ENCODE assay signal across 8 cellular contexts in the genomic region with DNA sequence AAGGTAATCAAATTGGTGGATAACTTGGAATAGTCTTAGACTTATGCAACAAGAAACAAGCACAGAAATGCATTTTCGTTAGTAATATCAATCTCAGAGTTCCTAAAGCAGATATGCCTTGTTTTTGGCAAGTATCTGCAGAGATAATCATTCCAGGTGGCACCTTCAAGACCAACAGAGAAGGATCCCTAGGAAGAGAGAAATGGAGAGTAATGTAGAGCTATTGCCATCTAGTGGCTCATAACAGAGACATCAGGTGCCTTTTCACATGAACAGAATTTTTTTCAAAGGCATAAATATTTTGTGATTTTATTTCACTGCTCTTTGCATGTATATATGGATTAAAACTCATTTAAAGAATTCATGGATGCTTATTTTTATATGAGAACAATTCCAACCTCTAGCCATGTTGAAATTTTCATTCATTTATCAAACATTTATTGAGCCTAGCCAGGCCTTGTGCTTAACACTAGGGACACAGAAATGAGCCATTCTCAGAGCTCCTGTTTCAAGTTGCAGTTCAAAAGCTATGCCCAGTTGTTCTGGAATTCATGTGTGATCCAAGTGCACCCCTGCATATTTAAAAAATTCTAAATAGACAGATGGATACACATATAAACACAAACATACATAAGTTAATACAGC.
DNase-seq lines count a peak whose midpoint lies in the region; ATAC-seq and TF ChIP-seq lines count a peak whose summit lies in the region.

No MANE protein-coding gene starts in this region.

- H3K27me3 ChIP-seq in BE2C (no peaks in the 10 kb centered on the region), colonic mucosa (no peaks in the 10 kb centered on the region)

- no peak for DNase-seq in BE2C
- peak; percentile 57 to 83 for DNase-seq in NCI-H524 (lab: John Stamatoyannopoulos, UW)
- DNase-seq in colonic mucosa, result no peak
- DNase-seq in activated naive CD4-positive, alpha-beta T cell (lab: John Stamatoyannopoulos, UW), result no peak
- no peak for DNase-seq in central memory CD4-positive, alpha-beta T cell

- ATAC-seq in GM19023 (IDR thresholded peaks at IDR 0.05; ENCODE audit: unreplicated experiment) (peak; percentile 60), HG03520 (IDR thresholded peaks at IDR 0.05; ENCODE audit: unreplicated experiment) (peak; percentile 81)

- H3K27ac Mint-ChIP-seq in nephron, result no peak overlapping the region

- H3K36me3 ChIP-seq in BE2C (no peaks in the 10 kb centered on the region), colonic mucosa (no peaks in the 10 kb centered on the region)

- H3K9me3 ChIP-seq in BE2C (no peaks in the 10 kb centered on the region; the same call in 1 of the 2 replicates), colonic mucosa (no peaks in the 10 kb centered on the region)

- H3K9ac ChIP-seq in colonic mucosa (ENCODE audit: low read depth in 2 of 2, low read length in 2 of 2), result no peak overlapping the region

- intact Hi-C loops in colonic mucosa (cut with DNase I), result loop anchor here (2.0 kb wide), 1 partner anchor 210 kb away; no protein-coding TSS in a partner anchor

- no peak overlapping the region for H3K4me3 Mint-ChIP-seq in nephron

- H3K4me3 ChIP-seq in BE2C (ENCODE audit: low read depth, low read length) (no peak overlapping the region), colonic mucosa (no peak overlapping the region)

- no peaks in the 10 kb centered on the region for H3K4me1 ChIP-seq in BE2C
- no peaks in the 10 kb centered on the region for H3K4me1 ChIP-seq in colonic mucosa

- TF ChIP-seq CTCF in BE2C (IDR thresholded peaks at IDR 0.05; ENCODE audit: low read depth, low read length) (peak; percentile 70), colonic mucosa (IDR thresholded peaks at IDR 0.05) (peak; percentile 61), nephron (IDR thresholded peaks at IDR 0.05; ENCODE audit: unreplicated experiment in 3 of 3) (peak; percentile 80 to 87 (median 85))

- peaks cover 15% of the 10 kb centered on the region for H3K4me1 Mint-ChIP-seq in nephron

- no peaks in the 10 kb centered on the region for H3K9me3 Mint-ChIP-seq in nephron

- H3K27ac ChIP-seq in colonic mucosa, result no peak overlapping the region

- no peaks in the 10 kb centered on the region for H3K36me3 Mint-ChIP-seq in nephron (ENCODE audit: low read depth)

- H3K27me3 Mint-ChIP-seq in nephron (ENCODE audit: low read depth), result peaks cover 14% of the 10 kb centered on the region

Comparison
In these comparisons a context has a peak if more than half of its experiments do, and no peak if none do; other contexts are left out.
1. DNase-seq: peak in NCI-H524 (2 of 2); none in BE2C (single experiment), colonic mucosa (single experiment), activated naive CD4-positive, alpha-beta T cell (0 of 4) and central memory CD4-positive, alpha-beta T cell (single experiment).
2. Peak in every context shown above with its lines, with median percentiles within 50 percentile points of each other: CTCF ChIP-seq.